Comparison of ENCODE assay signal across 21 cellular contexts in the genomic region with DNA sequence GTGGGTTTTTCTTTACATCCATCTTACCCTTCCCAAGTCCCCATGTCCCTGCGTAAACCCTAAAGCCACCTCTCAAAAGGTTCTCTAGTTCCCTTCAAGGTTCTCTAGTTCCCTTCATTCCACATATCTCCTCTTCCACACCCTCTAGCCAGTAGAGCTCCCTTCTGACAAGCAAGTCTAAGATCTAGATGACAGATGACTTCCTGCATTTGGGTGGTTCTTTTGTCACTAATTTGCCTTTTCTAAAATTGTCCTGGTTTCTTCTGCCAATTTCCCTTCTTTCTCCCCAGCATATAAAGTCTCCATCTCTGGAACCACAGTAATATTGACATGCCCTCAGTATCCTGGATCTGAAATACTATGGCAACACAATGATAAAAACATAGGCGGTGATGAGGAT. TPM values are rescaled to one million over a fixed set of nuclear protein-coding genes. Genes with fewer than 3 reads are reported as not detected.
DNase-seq lines count a peak whose midpoint lies in the region; ATAC-seq and TF ChIP-seq lines count a peak whose summit lies in the region.
"Had no signal": no experiment of that assay in that cellular context is flagged by ENCODE, and none has a peak within 500 bp of the region (broad histone marks: within the 10 kb centered on the region; RNA-seq: fewer than 3 reads in every experiment).

No MANE protein-coding gene starts in this region.

- peaks cover 48% of the 10 kb centered on the region for H3F3A ChIP-seq in DOHH2 (ENCODE audit: control insufficient read depth, insufficient read depth)

- H3K4me3 ChIP-seq in DOHH2 (ENCODE audit: low read length) (peak overlapping the region; percentile 71), upper lobe of right lung (no peak overlapping the region)
- H3K4me3 ChIP-seq: dorsolateral prefrontal cortex, lung, smooth muscle cell had no signal

- H3K79me2 ChIP-seq in DOHH2 (ENCODE audit: control insufficient read depth, low read length), result peaks cover 6% of the 10 kb centered on the region; the same call in 1 of the 2 replicates

- POLR2A ChIA-PET in naive thymus-derived CD8-positive, alpha-beta T cell (lab: Charles Lee), result interaction anchor here (1.1 to 1.7 kb wide), 3 partner anchors 13 to 110 kb away, joined by 3 to 5 read pairs (median 3); partner anchors contain the start of gene UBE4A

- H3K36me3 ChIP-seq in DOHH2 (ENCODE audit: control insufficient read depth, low read length) (peaks cover 4% of the 10 kb centered on the region; the same call in 1 of the 2 replicates), upper lobe of right lung (no peaks in the 10 kb centered on the region)

- ATAC-seq in naive thymus-derived CD8-positive, alpha-beta T cell, result no peak
- ATAC-seq in upper lobe of right lung, result no peak

- H3K9me3 ChIP-seq in DOHH2 (ENCODE audit: control insufficient read depth, insufficient read depth, low read length) (no peaks in the 10 kb centered on the region), upper lobe of right lung (no peaks in the 10 kb centered on the region)

- no peak for DNase-seq in activated CD4-positive, alpha-beta T cell treated with anti-CD3 and anti-CD28 coated beads, Interleukin-2, amount 10 ng/mL, durations not matched to agents 24 days and 14 days
- DNase-seq in activated CD4-positive, alpha-beta T cell treated with anti-CD3 and anti-CD28 coated beads, Interleukin-2, amount 50 U/mL, for 48 hours, result no peak
- no peak for DNase-seq in activated T-helper 2 cell treated with anti-CD3 and anti-CD28 coated beads, Interferon-gamma antibody, Interleukin-2, Interleukin-4, amounts not matched to agents 10 μg/mL and 5 μg/mL and 100 μg/mL, durations not matched to agents 14 hours and 24 hours and 36 hours (ENCODE audit: low spot score)
- DNase-seq in naive thymus-derived CD8-positive, alpha-beta T cell, result no peak
- DNase-seq in upper lobe of right lung (no peak), glutamatergic neuron (no peak), T-helper 9 cell (no peak)
- DNase-seq: dorsolateral prefrontal cortex; GDM1; kidney; NCI-H1417; NCI-H510A treated with DMSO at 0.1 percent for 48 hours; NK-92 treated with Interleukin-12 subunit alpha and Interleukin-12 subunit beta, amount 100 ng/mL, for 24 hours; nucleus accumbens; stimulated activated CD4-positive, alpha-beta T cell treated with anti-CD3 and anti-CD28 coated beads, Interleukin-4, amount 100 ng/mL, for 1 hour had no signal

- H3K9me2 ChIP-seq in DOHH2 (replicated peaks; ENCODE audit: control insufficient read depth, low read length), result no peaks in the 10 kb centered on the region

- H3K4me1 ChIP-seq in DOHH2 (ENCODE audit: control insufficient read depth, low read length), result peaks cover 68% of the 10 kb centered on the region
- peaks cover 24% of the 10 kb centered on the region for H3K4me1 ChIP-seq in upper lobe of right lung

- peaks cover 81% of the 10 kb centered on the region for H3K4me1 Mint-ChIP-seq in activated CD4-positive, alpha-beta T cell treated with anti-CD3 and anti-CD28 coated beads, Interleukin-2, amount 10 ng/mL, durations not matched to agents 24 days and 14 days
- peaks cover 75% of the 10 kb centered on the region for H3K4me1 Mint-ChIP-seq in activated T-helper 2 cell treated with anti-CD3 and anti-CD28 coated beads, Interferon-gamma antibody, Interleukin-2, Interleukin-4, amounts not matched to agents 10 μg/mL and 5 μg/mL and 100 μg/mL, durations not matched to agents 14 hours and 24 hours and 36 hours (ENCODE audit: low read depth)
- H3K4me1 Mint-ChIP-seq in naive thymus-derived CD8-positive, alpha-beta T cell, result peaks cover 48 to 96% (median 94%) of the 10 kb centered on the region in 4 donors
- H3K4me1 Mint-ChIP-seq in glutamatergic neuron (ENCODE audit: low read depth, unreplicated experiment), result peaks cover 27% of the 10 kb centered on the region

- intact Hi-C loops in activated CD4-positive, alpha-beta T cell treated with anti-CD3 and anti-CD28 coated beads, Interleukin-2, amount 10 ng/mL, durations not matched to agents 24 days and 14 days (cut with micrococcal nuclease), result no loop called here
- intact Hi-C loops in activated T-helper 2 cell treated with anti-CD3 and anti-CD28 coated beads, Interferon-gamma antibody, Interleukin-2, Interleukin-4, amounts not matched to agents 10 μg/mL and 5 μg/mL and 100 μg/mL, durations not matched to agents 14 hours and 24 hours and 36 hours (cut with micrococcal nuclease), result no loop called here
- intact Hi-C loops in upper lobe of right lung (cut with DNase I), result no loop called here

- peak overlapping the region; percentile 100 for H3K4me2 ChIP-seq in DOHH2 (ENCODE audit: low read length)
- H3K4me2 ChIP-seq: smooth muscle cell had no signal

- no peak for TF ChIP-seq CTCF in DOHH2 (IDR thresholded peaks at IDR 0.05; ENCODE audit: low read depth, low read length, poor library complexity, severe bottlenecking)
- no peak for TF ChIP-seq CTCF in upper lobe of right lung (IDR thresholded peaks at IDR 0.05)
- no peak for TF ChIP-seq CTCF in glutamatergic neuron (IDR thresholded peaks at IDR 0.05; ENCODE audit: partially characterized antibody, unreplicated experiment)

- H4K20me1 ChIP-seq in DOHH2 (ENCODE audit: control insufficient read depth, insufficient read depth, low read depth, low read length), result no peaks in the 10 kb centered on the region

- H3K27ac ChIP-seq in DOHH2 (ENCODE audit: low read depth, low read length) (peak overlapping the region; percentile 100), upper lobe of right lung (no peak overlapping the region)
- H3K27ac ChIP-seq: dorsolateral prefrontal cortex had no signal

- H3K4me3 Mint-ChIP-seq in activated CD4-positive, alpha-beta T cell treated with anti-CD3 and anti-CD28 coated beads, Interleukin-2, amount 10 ng/mL, durations not matched to agents 24 days and 14 days, result peak overlapping the region; percentile 0
- no peak overlapping the region for H3K4me3 Mint-ChIP-seq in activated T-helper 2 cell treated with anti-CD3 and anti-CD28 coated beads, Interferon-gamma antibody, Interleukin-2, Interleukin-4, amounts not matched to agents 10 μg/mL and 5 μg/mL and 100 μg/mL, durations not matched to agents 14 hours and 24 hours and 36 hours (ENCODE audit: low read depth)
- peak overlapping the region in 9 of 10 donors; percentile 5 to 81 (median 65) for H3K4me3 Mint-ChIP-seq in naive thymus-derived CD8-positive, alpha-beta T cell
- no peak overlapping the region for H3K4me3 Mint-ChIP-seq in glutamatergic neuron (ENCODE audit: unreplicated experiment)

- peak overlapping the region; percentile 65 for H3K27ac Mint-ChIP-seq in activated CD4-positive, alpha-beta T cell treated with anti-CD3 and anti-CD28 coated beads, Interleukin-2, amount 10 ng/mL, durations not matched to agents 24 days and 14 days
- peak overlapping the region; percentile 33 for H3K27ac Mint-ChIP-seq in activated T-helper 2 cell treated with anti-CD3 and anti-CD28 coated beads, Interferon-gamma antibody, Interleukin-2, Interleukin-4, amounts not matched to agents 10 μg/mL and 5 μg/mL and 100 μg/mL, durations not matched to agents 14 hours and 24 hours and 36 hours
- peak overlapping the region; percentile 84 to 99 (median 92) for H3K27ac Mint-ChIP-seq in naive thymus-derived CD8-positive, alpha-beta T cell
- no peak overlapping the region for H3K27ac Mint-ChIP-seq in glutamatergic neuron (ENCODE audit: unreplicated experiment)

- H3K9me3 Mint-ChIP-seq in activated CD4-positive, alpha-beta T cell treated with anti-CD3 and anti-CD28 coated beads, Interleukin-2, amount 10 ng/mL, durations not matched to agents 24 days and 14 days, result peaks cover 4% of the 10 kb centered on the region
- peaks cover 3% of the 10 kb centered on the region for H3K9me3 Mint-ChIP-seq in activated T-helper 2 cell treated with anti-CD3 and anti-CD28 coated beads, Interferon-gamma antibody, Interleukin-2, Interleukin-4, amounts not matched to agents 10 μg/mL and 5 μg/mL and 100 μg/mL, durations not matched to agents 14 hours and 24 hours and 36 hours
- peaks cover 0 to 3% (median 0%) of the 10 kb centered on the region in 9 donors for H3K9me3 Mint-ChIP-seq in naive thymus-derived CD8-positive, alpha-beta T cell
- H3K9me3 Mint-ChIP-seq in glutamatergic neuron (ENCODE audit: unreplicated experiment), result peaks cover 9% of the 10 kb centered on the region

- H3K27me3 ChIP-seq in DOHH2 (ENCODE audit: control insufficient read depth, low read length), result no peaks in the 10 kb centered on the region
- peaks cover 4% of the 10 kb centered on the region for H3K27me3 ChIP-seq in upper lobe of right lung

- H3K27me3 Mint-ChIP-seq in activated CD4-positive, alpha-beta T cell treated with anti-CD3 and anti-CD28 coated beads, Interleukin-2, amount 10 ng/mL, durations not matched to agents 24 days and 14 days, result no peaks in the 10 kb centered on the region
- no peaks in the 10 kb centered on the region for H3K27me3 Mint-ChIP-seq in activated T-helper 2 cell treated with anti-CD3 and anti-CD28 coated beads, Interferon-gamma antibody, Interleukin-2, Interleukin-4, amounts not matched to agents 10 μg/mL and 5 μg/mL and 100 μg/mL, durations not matched to agents 14 hours and 24 hours and 36 hours (ENCODE audit: low read depth)
- H3K27me3 Mint-ChIP-seq in naive thymus-derived CD8-positive, alpha-beta T cell, result no peaks in the 10 kb centered on the region
- H3K27me3 Mint-ChIP-seq in glutamatergic neuron (ENCODE audit: unreplicated experiment), result peaks cover 9% of the 10 kb centered on the region

- H3K36me3 Mint-ChIP-seq in activated CD4-positive, alpha-beta T cell treated with anti-CD3 and anti-CD28 coated beads, Interleukin-2, amount 10 ng/mL, durations not matched to agents 24 days and 14 days (ENCODE audit: low read depth), result peaks cover 84% of the 10 kb centered on the region
- H3K36me3 Mint-ChIP-seq in activated T-helper 2 cell treated with anti-CD3 and anti-CD28 coated beads, Interferon-gamma antibody, Interleukin-2, Interleukin-4, amounts not matched to agents 10 μg/mL and 5 μg/mL and 100 μg/mL, durations not matched to agents 14 hours and 24 hours and 36 hours (ENCODE audit: low read depth), result peaks cover 87% of the 10 kb centered on the region
- H3K36me3 Mint-ChIP-seq in naive thymus-derived CD8-positive, alpha-beta T cell, result peaks cover 22 to 85% (median 62%) of the 10 kb centered on the region in 3 donors
- H3K36me3 Mint-ChIP-seq in glutamatergic neuron (ENCODE audit: unreplicated experiment), result no peaks in the 10 kb centered on the region

RNA-seq across cellular contexts. Expression of gene CD3E, which starts 7.8 kb away (rescaled TPM):
- total RNA-seq in activated CD4-positive, alpha-beta T cell treated with anti-CD3 and anti-CD28 coated beads, Interleukin-2, amount 10 ng/mL, durations not matched to agents 24 days and 14 days, result 571 TPM in 2 replicates
- 518 and 529 TPM in 2 replicates for total RNA-seq in activated T-helper 2 cell treated with anti-CD3 and anti-CD28 coated beads, Interferon-gamma antibody, Interleukin-2, Interleukin-4, amounts not matched to agents 10 μg/mL and 5 μg/mL and 100 μg/mL, durations not matched to agents 14 hours and 24 hours and 36 hours
- 100 to 1,000 TPM; 564 to 620 TPM for total RNA-seq in naive thymus-derived CD8-positive, alpha-beta T cell
- 1,000 to 10,000 TPM in 1 of 3 donors, 100 to 1,000 TPM in 2; 811 to 1,213 (median 948) TPM for polyA plus RNA-seq in naive thymus-derived CD8-positive, alpha-beta T cell
- 14.5 TPM for total RNA-seq in upper lobe of right lung
- not detected for total RNA-seq in glutamatergic neuron (ENCODE audit: unreplicated experiment)
- total RNA-seq: frontal cortex, renal cortical epithelial cell, smooth muscle cell had no signal
- polyA plus RNA-seq: BJ, smooth muscle cell had no signal

RNA-seq across cellular contexts. Expression of gene CD3D, which starts 30.2 kb away (rescaled TPM):
- 381 and 400 TPM in 2 replicates for total RNA-seq in activated CD4-positive, alpha-beta T cell treated with anti-CD3 and anti-CD28 coated beads, Interleukin-2, amount 10 ng/mL, durations not matched to agents 24 days and 14 days
- total RNA-seq in activated T-helper 2 cell treated with anti-CD3 and anti-CD28 coated beads, Interferon-gamma antibody, Interleukin-2, Interleukin-4, amounts not matched to agents 10 μg/mL and 5 μg/mL and 100 μg/mL, durations not matched to agents 14 hours and 24 hours and 36 hours, result 386 and 400 TPM in 2 replicates
- total RNA-seq in naive thymus-derived CD8-positive, alpha-beta T cell, result 100 to 1,000 TPM; 355 to 362 TPM
- polyA plus RNA-seq in naive thymus-derived CD8-positive, alpha-beta T cell, result 1,000 to 10,000 TPM; 1,161 to 1,259 (median 1,215) TPM
- 8.5 TPM for total RNA-seq in upper lobe of right lung
- not detected for total RNA-seq in glutamatergic neuron (ENCODE audit: unreplicated experiment)
- total RNA-seq: frontal cortex, renal cortical epithelial cell, smooth muscle cell had no signal
- polyA plus RNA-seq: BJ, smooth muscle cell had no signal

RNA-seq across cellular contexts. Expression of gene CD3G, which starts 31.8 kb away (rescaled TPM):
- 143 and 145 TPM in 2 replicates for total RNA-seq in activated CD4-positive, alpha-beta T cell treated with anti-CD3 and anti-CD28 coated beads, Interleukin-2, amount 10 ng/mL, durations not matched to agents 24 days and 14 days
- total RNA-seq in activated T-helper 2 cell treated with anti-CD3 and anti-CD28 coated beads, Interferon-gamma antibody, Interleukin-2, Interleukin-4, amounts not matched to agents 10 μg/mL and 5 μg/mL and 100 μg/mL, durations not matched to agents 14 hours and 24 hours and 36 hours, result 134 and 139 TPM in 2 replicates
- 100 to 1,000 TPM; 202 to 209 TPM for total RNA-seq in naive thymus-derived CD8-positive, alpha-beta T cell
- polyA plus RNA-seq in naive thymus-derived CD8-positive, alpha-beta T cell, result 100 to 1,000 TPM; 397 to 400 (median 397) TPM
- total RNA-seq in upper lobe of right lung (6.5 TPM), glutamatergic neuron (ENCODE audit: unreplicated experiment) (0.39 TPM)
- total RNA-seq: frontal cortex, renal cortical epithelial cell, smooth muscle cell had no signal
- polyA plus RNA-seq: BJ, smooth muscle cell had no signal

RNA-seq across cellular contexts. Expression of gene UBE4A, which starts 47.1 kb away (rescaled TPM):
- 46.3 and 47.9 TPM in 2 replicates for total RNA-seq in activated CD4-positive, alpha-beta T cell treated with anti-CD3 and anti-CD28 coated beads, Interleukin-2, amount 10 ng/mL, durations not matched to agents 24 days and 14 days
- 41.2 and 44.1 TPM in 2 replicates for total RNA-seq in activated T-helper 2 cell treated with anti-CD3 and anti-CD28 coated beads, Interferon-gamma antibody, Interleukin-2, Interleukin-4, amounts not matched to agents 10 μg/mL and 5 μg/mL and 100 μg/mL, durations not matched to agents 14 hours and 24 hours and 36 hours
- total RNA-seq in naive thymus-derived CD8-positive, alpha-beta T cell, result 10 to 100 TPM; 48.7 to 52.8 TPM
- 10 to 100 TPM; 20.7 to 31.0 (median 24.3) TPM for polyA plus RNA-seq in naive thymus-derived CD8-positive, alpha-beta T cell
- total RNA-seq in upper lobe of right lung (40.0 TPM), glutamatergic neuron (ENCODE audit: unreplicated experiment) (44.0 TPM)

RNA-seq across cellular contexts. Expression of gene MPZL2, which starts 48.2 kb away (rescaled TPM):
- total RNA-seq in activated CD4-positive, alpha-beta T cell treated with anti-CD3 and anti-CD28 coated beads, Interleukin-2, amount 10 ng/mL, durations not matched to agents 24 days and 14 days, result 18.5 and 19.3 TPM in 2 replicates
- 13.9 and 14.6 TPM in 2 replicates for total RNA-seq in activated T-helper 2 cell treated with anti-CD3 and anti-CD28 coated beads, Interferon-gamma antibody, Interleukin-2, Interleukin-4, amounts not matched to agents 10 μg/mL and 5 μg/mL and 100 μg/mL, durations not matched to agents 14 hours and 24 hours and 36 hours
- 1 to 10 TPM; 2.8 to 3.1 TPM for total RNA-seq in naive thymus-derived CD8-positive, alpha-beta T cell
- polyA plus RNA-seq in naive thymus-derived CD8-positive, alpha-beta T cell, result 1 to 10 TPM in 2 of 3 donors, under 1 TPM in 1; 0.94 to 3.1 (median 1.2) TPM
- 119 TPM for total RNA-seq in upper lobe of right lung
- total RNA-seq in glutamatergic neuron (ENCODE audit: unreplicated experiment), result not detected
- polyA plus RNA-seq: BJ had no signal

Comparison
In these comparisons a context has a peak if more than half of its experiments do, and no peak if none do; other contexts are left out.
1. H3K4me3 Mint-ChIP-seq: peak in activated CD4-positive, alpha-beta T cell treated with anti-CD3 and anti-CD28 coated beads, Interleukin-2, amount 10 ng/mL, durations not matched to agents 24 days and 14 days (single experiment) and naive thymus-derived CD8-positive, alpha-beta T cell (9 of 10); none in activated T-helper 2 cell treated with anti-CD3 and anti-CD28 coated beads, Interferon-gamma antibody, Interleukin-2, Interleukin-4, amounts not matched to agents 10 μg/mL and 5 μg/mL and 100 μg/mL, durations not matched to agents 14 hours and 24 hours and 36 hours (single experiment) and glutamatergic neuron (single experiment).
2. RNA of gene CD3E, which starts 7.8 kb away (total RNA-seq): 564 to 620 TPM in naive thymus-derived CD8-positive, alpha-beta T cell, 571 TPM in activated CD4-positive, alpha-beta T cell treated with anti-CD3 and anti-CD28 coated beads, Interleukin-2, amount 10 ng/mL, durations not matched to agents 24 days and 14 days and 518 to 529 TPM in activated T-helper 2 cell treated with anti-CD3 and anti-CD28 coated beads, Interferon-gamma antibody, Interleukin-2, Interleukin-4, amounts not matched to agents 10 μg/mL and 5 μg/mL and 100 μg/mL, durations not matched to agents 14 hours and 24 hours and 36 hours; 14.5 TPM in upper lobe of right lung (single experiment) and not detected in glutamatergic neuron (single experiment); every median in the first group is over 10 times any median in the second.
3. RNA of gene CD3D, which starts 30.2 kb away (total RNA-seq): 386 to 400 TPM in activated T-helper 2 cell treated with anti-CD3 and anti-CD28 coated beads, Interferon-gamma antibody, Interleukin-2, Interleukin-4, amounts not matched to agents 10 μg/mL and 5 μg/mL and 100 μg/mL, durations not matched to agents 14 hours and 24 hours and 36 hours, 381 to 400 TPM in activated CD4-positive, alpha-beta T cell treated with anti-CD3 and anti-CD28 coated beads, Interleukin-2, amount 10 ng/mL, durations not matched to agents 24 days and 14 days and 355 to 362 TPM in naive thymus-derived CD8-positive, alpha-beta T cell; 8.5 TPM in upper lobe of right lung (single experiment) and not detected in glutamatergic neuron (single experiment); every median in the first group is over 10 times any median in the second.
4. RNA of gene CD3G, which starts 31.8 kb away (total RNA-seq): 202 to 209 TPM in naive thymus-derived CD8-positive, alpha-beta T cell, 143 to 145 TPM in activated CD4-positive, alpha-beta T cell treated with anti-CD3 and anti-CD28 coated beads, Interleukin-2, amount 10 ng/mL, durations not matched to agents 24 days and 14 days and 134 to 139 TPM in activated T-helper 2 cell treated with anti-CD3 and anti-CD28 coated beads, Interferon-gamma antibody, Interleukin-2, Interleukin-4, amounts not matched to agents 10 μg/mL and 5 μg/mL and 100 μg/mL, durations not matched to agents 14 hours and 24 hours and 36 hours; 6.5 TPM in upper lobe of right lung (single experiment) and 0.39 TPM in glutamatergic neuron (single experiment); every median in the first group is over 10 times any median in the second.